8 cellular contexts compared by ENCODE assay signal in genomic region chr22:26429458-26430238, GRCh38. TPM values are rescaled to one million over a fixed set of nuclear protein-coding genes. Genes with fewer than 3 reads are reported as not detected.
A peak's percentile ranks its signal among the peaks of the same experiment; 100 is the strongest.
DNase-seq lines count a peak whose midpoint lies in the region; ATAC-seq and TF ChIP-seq lines count a peak whose summit lies in the region.

No MANE protein-coding gene starts in this region.

- no peaks in the 10 kb centered on the region for H3K9me3 ChIP-seq in OCI-LY1 (ENCODE audit: low read length)

- H2AFZ ChIP-seq in OCI-LY1 (ENCODE audit: low read length), result no peak overlapping the region

- intact Hi-C loops in dendritic cell treated with granulocyte-macrophage colony-stimulating factor and Interleukin-4, amounts not matched to agents 40 ng/mL and 50 ng/mL, for 4 days (cut with micrococcal nuclease), result loop anchor here (2.0 kb wide), 1 partner anchor 25 kb away; no protein-coding TSS in a partner anchor

- H3K27ac Mint-ChIP-seq in dendritic cell treated with granulocyte-macrophage colony-stimulating factor and Interleukin-4, amounts not matched to agents 40 ng/mL and 50 ng/mL, for 4 days, result peak overlapping the region; percentile 94
- H3K27ac Mint-ChIP-seq in nephron progenitor cell, result no peak overlapping the region

- no peaks in the 10 kb centered on the region for H3K27me3 Mint-ChIP-seq in dendritic cell treated with granulocyte-macrophage colony-stimulating factor and Interleukin-4, amounts not matched to agents 40 ng/mL and 50 ng/mL, for 4 days
- H3K27me3 Mint-ChIP-seq in nephron progenitor cell (ENCODE audit: low read depth, poor library complexity), result peaks cover 56% of the 10 kb centered on the region

- H3K9ac ChIP-seq in OCI-LY1 (ENCODE audit: low read length), result peak overlapping the region; percentile 70

- H3K27me3 ChIP-seq in OCI-LY1 (ENCODE audit: insufficient read depth, low read length), result no peaks in the 10 kb centered on the region

- H4K20me1 ChIP-seq in OCI-LY1 (ENCODE audit: insufficient read depth, low read length), result no peaks in the 10 kb centered on the region

- H3K36me3 Mint-ChIP-seq in dendritic cell treated with granulocyte-macrophage colony-stimulating factor and Interleukin-4, amounts not matched to agents 40 ng/mL and 50 ng/mL, for 4 days (ENCODE audit: low read depth), result peaks cover 20% of the 10 kb centered on the region
- no peaks in the 10 kb centered on the region for H3K36me3 Mint-ChIP-seq in nephron progenitor cell (ENCODE audit: low read depth)

- peak; percentile 19 for ATAC-seq in GM21717 (IDR thresholded peaks at IDR 0.05; ENCODE audit: unreplicated experiment)

- H3F3A ChIP-seq in OCI-LY1 (ENCODE audit: insufficient read depth, low read length), result no peaks in the 10 kb centered on the region; the same call in 1 of the 2 replicates

- no peaks in the 10 kb centered on the region for H3K9me3 Mint-ChIP-seq in dendritic cell treated with granulocyte-macrophage colony-stimulating factor and Interleukin-4, amounts not matched to agents 40 ng/mL and 50 ng/mL, for 4 days
- peaks cover 3% of the 10 kb centered on the region for H3K9me3 Mint-ChIP-seq in nephron progenitor cell

- H3K4me1 Mint-ChIP-seq in dendritic cell treated with granulocyte-macrophage colony-stimulating factor and Interleukin-4, amounts not matched to agents 40 ng/mL and 50 ng/mL, for 4 days (ENCODE audit: low read depth), result peaks cover 69% of the 10 kb centered on the region
- peaks cover 26% of the 10 kb centered on the region for H3K4me1 Mint-ChIP-seq in nephron progenitor cell

- H3K27ac ChIP-seq in OCI-LY1 (ENCODE audit: low read depth, low read length, poor library complexity, severe bottlenecking), result peak overlapping the region; percentile 54

- H3K36me3 ChIP-seq in OCI-LY1 (ENCODE audit: insufficient read depth, low read length), result peaks cover 11% of the 10 kb centered on the region

- H3K4me3 ChIP-seq in OCI-LY1 (ENCODE audit: low read depth, low read length, poor library complexity, severe bottlenecking), result peak overlapping the region; percentile 64

- peak; percentile 46 for DNase-seq in COLO668 (lab: John Stamatoyannopoulos, UW; ENCODE audit: unreplicated experiment)
- DNase-seq in nephron progenitor cell, result peak; percentile 35
- DNase-seq in NOMO-1 treated with DMSO at 0.1 percent for 48 hours (lab: John Stamatoyannopoulos, UW; ENCODE audit: unreplicated experiment), result no peak
- no peak for DNase-seq in dermis blood vessel endothelial cell
- no peak for DNase-seq in H4 (ENCODE audit: low spot score)

- peak overlapping the region; percentile 84 for H3K4me3 Mint-ChIP-seq in dendritic cell treated with granulocyte-macrophage colony-stimulating factor and Interleukin-4, amounts not matched to agents 40 ng/mL and 50 ng/mL, for 4 days
- peak overlapping the region; percentile 87 for H3K4me3 Mint-ChIP-seq in nephron progenitor cell

- no peaks in the 10 kb centered on the region for H3K79me2 ChIP-seq in OCI-LY1 (ENCODE audit: insufficient read depth, low read length)

- TF ChIP-seq CTCF in OCI-LY1 (IDR thresholded peaks at IDR 0.05; ENCODE audit: low read length) (no peak), nephron progenitor cell (IDR thresholded peaks at IDR 0.05) (no peak)

- peaks cover 45% of the 10 kb centered on the region for H3K4me1 ChIP-seq in OCI-LY1 (ENCODE audit: insufficient read depth, low read length, severe bottlenecking)

- no peaks in the 10 kb centered on the region for H3K9me2 ChIP-seq in OCI-LY1 (ENCODE audit: low read depth, low read length)

- peak overlapping the region; percentile 94 for H3K4me2 ChIP-seq in OCI-LY1 (ENCODE audit: low read length)

RNA-seq across cellular contexts. Expression of gene ASPHD2, which starts 0.6 kb away (rescaled TPM):
- 1.0 and 1.2 TPM in 2 replicates for total RNA-seq in dermis blood vessel endothelial cell
- total RNA-seq in H4 (2014; rRNA removed; shearing (Covaris generic)), result 1.8 and 2.7 TPM in 2 replicates

RNA-seq across cellular contexts. Expression of gene HPS4, which starts 53.9 kb away (rescaled TPM):
- 20.0 and 26.5 TPM in 2 replicates for total RNA-seq in dermis blood vessel endothelial cell
- 14.4 and 19.8 TPM in 2 replicates for total RNA-seq in H4 (2014; rRNA removed; shearing (Covaris generic))

RNA-seq across cellular contexts. Expression of gene SRRD, which starts 54.0 kb away (rescaled TPM):
- total RNA-seq in dermis blood vessel endothelial cell, result 21.1 and 27.7 TPM in 2 replicates
- total RNA-seq in H4 (2014; rRNA removed; shearing (Covaris generic)), result 19.2 and 22.0 TPM in 2 replicates

Comparison
In these comparisons a context has a peak if more than half of its experiments do, and no peak if none do; other contexts are left out.
1. DNase-seq: peak in COLO668 (single experiment) and nephron progenitor cell (single experiment); none in NOMO-1 treated with DMSO at 0.1 percent for 48 hours (single experiment), dermis blood vessel endothelial cell (single experiment) and H4 (single experiment).